In the genomic region with DNA sequence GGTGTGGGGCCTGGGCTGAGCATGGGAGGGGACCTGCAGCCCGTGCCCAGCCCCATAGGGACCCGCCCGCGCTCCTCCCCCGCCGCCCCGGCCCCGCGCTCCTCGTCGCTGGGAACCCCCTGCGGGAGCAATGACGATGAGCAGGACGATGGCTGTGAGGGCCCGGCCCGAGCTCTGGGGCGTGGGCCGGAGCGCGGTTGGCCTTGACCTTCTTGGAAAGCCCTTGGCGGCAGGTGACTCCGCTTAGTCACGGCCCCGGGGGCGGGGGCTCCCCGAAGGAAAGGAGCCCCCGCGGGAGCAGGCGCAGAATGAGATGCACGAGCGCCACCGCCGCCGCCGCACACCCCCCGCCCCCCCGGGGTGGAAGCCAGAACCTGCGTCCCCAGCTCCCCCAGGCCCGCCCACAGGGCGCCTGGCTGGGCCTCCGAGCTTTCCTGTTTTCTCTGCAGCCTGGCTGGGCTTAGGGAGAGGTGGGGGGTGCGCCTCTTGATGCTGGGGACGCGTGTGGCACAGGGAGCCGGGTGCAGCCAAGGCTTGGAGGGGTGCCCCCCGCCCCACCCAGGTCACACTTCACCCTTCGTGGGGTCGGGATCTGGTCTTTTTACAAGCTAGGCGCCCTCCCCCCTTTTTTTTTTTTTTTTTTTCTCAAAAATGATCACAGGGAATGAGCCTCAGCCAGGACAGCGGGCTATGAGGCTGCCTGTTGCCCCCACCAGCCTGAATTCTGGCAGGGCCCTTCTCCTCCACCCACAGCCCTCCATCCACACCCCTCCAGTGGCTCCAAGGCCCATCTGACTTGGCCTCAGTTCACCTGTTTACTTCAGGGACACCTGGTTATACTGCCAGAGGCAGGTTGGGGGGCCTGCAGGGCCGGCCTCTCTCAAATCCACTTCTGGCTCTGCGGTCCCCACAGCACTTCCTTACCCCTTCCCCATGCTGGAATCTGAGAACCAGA, we compare ENCODE assay signal across 8 cellular contexts. TPM values are rescaled to one million over a fixed set of nuclear protein-coding genes. Genes with fewer than 3 reads are reported as not detected.
DNase-seq lines count a peak whose midpoint lies in the region; ATAC-seq and TF ChIP-seq lines count a peak whose summit lies in the region.

No MANE protein-coding gene starts in this region.

- peak in 1 of 2 donors; percentile 25 for TF ChIP-seq POLR2A in adrenal gland (IDR thresholded peaks at IDR 0.05)

- H3K27me3 ChIP-seq in adrenal gland: no peaks in the 10 kb centered on the region
- no peaks in the 10 kb centered on the region for H3K27me3 ChIP-seq in right cardiac atrium (ENCODE audit: control insufficient read depth, insufficient read depth)

- no peak for TF ChIP-seq EP300 in Ishikawa (IDR thresholded peaks at IDR 0.05; ENCODE audit: borderline replicate concordance)

- H3K9me3 ChIP-seq in adrenal gland (replicated peaks in 1 of 3) (no peaks in the 10 kb centered on the region), right cardiac atrium (ENCODE audit: control insufficient read depth, low read length) (no peaks in the 10 kb centered on the region)

- H3K27ac ChIP-seq in adrenal gland (peak overlapping the region in 4 of 5 donors; percentile 28 to 98 (median 74)), right cardiac atrium (ENCODE audit: low read length) (peak overlapping the region; percentile 53)

- WGBS in adrenal gland, 4 donors: 3 to 12% (median 5%) methylated on average over 23 to 52 of the region's 52 CpGs
- WGBS in right cardiac atrium: 4% methylated on average over 52 of the region's 52 CpGs

- TF ChIP-seq CTCF in adrenal gland (IDR thresholded peaks at IDR 0.05): no peak

- H3K4me3 ChIP-seq in adrenal gland (peak overlapping the region in 2 of 4 donors; percentile 0 to 59), right cardiac atrium (ENCODE audit: low read length) (peak overlapping the region; percentile 47)

- no peaks in the 10 kb centered on the region for H3K36me3 ChIP-seq in adrenal gland (replicated peaks in 1 of 2)

- peaks cover 22 to 42% of the 10 kb centered on the region in 2 donors for H3K4me1 ChIP-seq in adrenal gland (replicated peaks in 1 of 2)
- H3K4me1 ChIP-seq in right cardiac atrium (ENCODE audit: control insufficient read depth, insufficient read depth, low read length): peaks cover 19% of the 10 kb centered on the region

- ATAC-seq in GM21723 (IDR thresholded peaks at IDR 0.05; ENCODE audit: unreplicated experiment) (peak; percentile 55), right cardiac atrium (peak; percentile 72 to 86)

- intact Hi-C loops in adrenal gland (cut with DNase I) (loop anchor here in 1 of 2 donors (10.0 kb wide), 1 partner anchor 49 kb away; no protein-coding TSS in a partner anchor), right cardiac atrium (cut with DNase I) (loop anchor here in 2 of 4 donors (2.0 to 10.0 kb wide), 2 partner anchors 23 to 279 kb away; no protein-coding TSS in a partner anchor)

- TF ChIP-seq RAD21 in Ishikawa (IDR thresholded peaks at IDR 0.05; ENCODE audit: low read depth): no peak

- DNase-seq in EH (ENCODE audit: low read depth) (peak; percentile 83), T-helper 1 cell (peak; percentile 85 to 96 (median 90)), adrenal gland (peak; percentile 91 to 96 (median 94)), right cardiac atrium (peak; percentile 95 to 96 (median 96)), renal cortical epithelial cell (ENCODE audit: low read depth) (peak; percentile 75), NCI-H446 treated with DMSO at 0.1 percent for 48 hours (lab: John Stamatoyannopoulos, UW) (no peak)

TF ChIP-seq in Ishikawa, 13 proteins besides CTCF, POLR2A, EP300 and RAD21:
- TF ChIP-seq TCF12 (IDR thresholded peaks at IDR 0.05; ENCODE audit: low read depth): no peak
- TF ChIP-seq YY1 (IDR thresholded peaks at IDR 0.05; ENCODE audit: low read depth): no peak
- TF ChIP-seq TAF1 (IDR thresholded peaks at IDR 0.05; ENCODE audit: low read depth): no peak
- TF ChIP-seq, protein P1, sequence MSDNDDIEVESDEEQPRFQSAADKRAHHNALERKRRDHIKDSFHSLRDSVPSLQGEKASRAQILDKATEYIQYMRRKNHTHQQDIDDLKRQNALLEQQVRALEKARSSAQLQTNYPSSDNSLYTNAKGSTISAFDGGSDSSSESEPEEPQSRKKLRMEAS (IDR thresholded peaks at IDR 0.05): peak; percentile 22; the same call in 1 of the 2 replicates
- TF ChIP-seq, protein P2, sequence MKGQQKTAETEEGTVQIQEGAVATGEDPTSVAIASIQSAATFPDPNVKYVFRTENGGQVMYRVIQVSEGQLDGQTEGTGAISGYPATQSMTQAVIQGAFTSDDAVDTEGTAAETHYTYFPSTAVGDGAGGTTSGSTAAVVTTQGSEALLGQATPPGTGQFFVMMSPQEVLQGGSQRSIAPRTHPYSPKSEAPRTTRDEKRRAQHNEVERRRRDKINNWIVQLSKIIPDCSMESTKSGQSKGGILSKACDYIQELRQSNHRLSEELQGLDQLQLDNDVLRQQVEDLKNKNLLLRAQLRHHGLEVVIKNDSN (IDR thresholded peaks at IDR 0.05): peak; percentile 16; the same call in 1 of the 2 replicates
- TF ChIP-seq, protein P3, sequence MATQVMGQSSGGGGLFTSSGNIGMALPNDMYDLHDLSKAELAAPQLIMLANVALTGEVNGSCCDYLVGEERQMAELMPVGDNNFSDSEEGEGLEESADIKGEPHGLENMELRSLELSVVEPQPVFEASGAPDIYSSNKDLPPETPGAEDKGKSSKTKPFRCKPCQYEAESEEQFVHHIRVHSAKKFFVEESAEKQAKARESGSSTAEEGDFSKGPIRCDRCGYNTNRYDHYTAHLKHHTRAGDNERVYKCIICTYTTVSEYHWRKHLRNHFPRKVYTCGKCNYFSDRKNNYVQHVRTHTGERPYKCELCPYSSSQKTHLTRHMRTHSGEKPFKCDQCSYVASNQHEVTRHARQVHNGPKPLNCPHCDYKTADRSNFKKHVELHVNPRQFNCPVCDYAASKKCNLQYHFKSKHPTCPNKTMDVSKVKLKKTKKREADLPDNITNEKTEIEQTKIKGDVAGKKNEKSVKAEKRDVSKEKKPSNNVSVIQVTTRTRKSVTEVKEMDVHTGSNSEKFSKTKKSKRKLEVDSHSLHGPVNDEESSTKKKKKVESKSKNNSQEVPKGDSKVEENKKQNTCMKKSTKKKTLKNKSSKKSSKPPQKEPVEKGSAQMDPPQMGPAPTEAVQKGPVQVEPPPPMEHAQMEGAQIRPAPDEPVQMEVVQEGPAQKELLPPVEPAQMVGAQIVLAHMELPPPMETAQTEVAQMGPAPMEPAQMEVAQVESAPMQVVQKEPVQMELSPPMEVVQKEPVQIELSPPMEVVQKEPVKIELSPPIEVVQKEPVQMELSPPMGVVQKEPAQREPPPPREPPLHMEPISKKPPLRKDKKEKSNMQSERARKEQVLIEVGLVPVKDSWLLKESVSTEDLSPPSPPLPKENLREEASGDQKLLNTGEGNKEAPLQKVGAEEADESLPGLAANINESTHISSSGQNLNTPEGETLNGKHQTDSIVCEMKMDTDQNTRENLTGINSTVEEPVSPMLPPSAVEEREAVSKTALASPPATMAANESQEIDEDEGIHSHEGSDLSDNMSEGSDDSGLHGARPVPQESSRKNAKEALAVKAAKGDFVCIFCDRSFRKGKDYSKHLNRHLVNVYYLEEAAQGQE (IDR thresholded peaks at IDR 0.05; ENCODE audit: low read depth): no peak
- TF ChIP-seq EGR1 (IDR thresholded peaks at IDR 0.05): peak; percentile 29; the same call in 1 of the 2 replicates
- no peak for TF ChIP-seq TEAD4 (IDR thresholded peaks at IDR 0.05)
- TF ChIP-seq CREB1 (IDR thresholded peaks at IDR 0.05; ENCODE audit: low read depth): no peak
- TF ChIP-seq FOXM1 (IDR thresholded peaks at IDR 0.05; ENCODE audit: borderline replicate concordance, low read depth): no peak
- TF ChIP-seq ZBTB7A (IDR thresholded peaks at IDR 0.05; ENCODE audit: low read depth): peak; percentile 95
TF ChIP-seq in Ishikawa: peak in this region for 4.

RNA-seq across cellular contexts. Expression of a gene that starts 17.9 kb away (rescaled TPM):
- total RNA-seq in adrenal gland (10 to 100 TPM; 24.0 to 63.4 (median 47.0) TPM), right cardiac atrium (10 to 100 TPM; 22.1 to 40.0 (median 26.8) TPM), renal cortical epithelial cell (28.3 and 32.5 TPM in 2 replicates)
- polyA plus RNA-seq in adrenal gland (10 to 100 TPM; 14.5 to 28.1 (median 23.0) TPM), right cardiac atrium (21.8 TPM)

RNA-seq across cellular contexts. Expression of a gene that starts 18.1 kb away (rescaled TPM):
- total RNA-seq in adrenal gland: 10 to 100 TPM; 16.2 to 33.6 (median 24.9) TPM
- polyA plus RNA-seq in adrenal gland: 10 to 100 TPM in 2 of 3 donors, 1 to 10 TPM in 1; 6.4 to 11.6 (median 11.3) TPM
- total RNA-seq in right cardiac atrium: 10 to 100 TPM; 13.2 to 19.7 (median 17.4) TPM
- 13.0 TPM for polyA plus RNA-seq in right cardiac atrium
- 15.5 and 33.2 TPM in 2 replicates for total RNA-seq in renal cortical epithelial cell

RNA-seq across cellular contexts. Expression of a gene that starts 24.3 kb away (rescaled TPM):
- 10 to 100 TPM; 40.7 to 99.2 (median 58.7) TPM for total RNA-seq in adrenal gland
- polyA plus RNA-seq in adrenal gland: 10 to 100 TPM in 2 of 3 donors, 1 to 10 TPM in 1; 7.2 to 70.0 (median 42.0) TPM
- total RNA-seq in right cardiac atrium: 10 to 100 TPM; 39.9 to 55.8 (median 49.9) TPM
- polyA plus RNA-seq in right cardiac atrium: 39.0 TPM
- total RNA-seq in renal cortical epithelial cell: 26.3 and 40.3 TPM in 2 replicates
